18 cellular contexts compared by ENCODE assay signal in the genomic region with DNA sequence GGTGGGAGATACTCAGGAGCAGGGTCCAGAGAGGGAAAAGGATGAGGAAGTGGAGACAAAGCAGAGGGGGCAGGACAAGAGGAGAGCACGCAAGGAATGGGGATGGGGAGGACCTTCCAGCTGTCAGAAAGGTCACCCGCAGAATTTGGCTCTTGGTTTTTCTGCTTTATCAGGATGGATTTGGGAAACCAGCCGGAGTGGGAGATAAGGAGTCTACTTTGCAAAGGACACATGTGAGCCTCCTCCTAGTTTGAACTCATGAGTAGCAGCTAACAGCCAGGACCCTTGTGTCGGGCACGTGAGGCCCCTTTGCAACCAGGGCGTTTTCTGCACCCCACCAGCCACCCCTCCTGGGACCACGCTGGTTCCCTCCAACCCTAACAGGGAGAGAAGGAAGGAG. TPM values are rescaled to one million over a fixed set of nuclear protein-coding genes. Genes with fewer than 3 reads are reported as not detected.
DNase-seq lines count a peak whose midpoint lies in the region; ATAC-seq, FAIRE-seq and TF ChIP-seq lines count a peak whose summit lies in the region.
"Had no signal": no experiment of that assay in that cellular context is flagged by ENCODE, and none has a peak within 500 bp of the region (broad histone marks: within the 10 kb centered on the region; RNA-seq: fewer than 3 reads in every experiment).

No MANE protein-coding gene starts in this region.

- CTCF ChIA-PET in activated CD8-positive, alpha-beta T cell treated with anti-CD3 and anti-CD28 coated beads for 36 hours (lab: Charles Lee) = interaction anchor here (5.4 kb wide), 1 partner anchor 46 kb away, joined by 23 read pairs; no protein-coding TSS in a partner anchor
- CTCF ChIA-PET in activated CD8-positive, alpha-beta T cell treated with anti-CD3 and anti-CD28 coated beads, Interleukin-2, amount 10 ng/mL, durations not matched to agents 7 days and 5 days (lab: Charles Lee) = interaction anchor here (0.7 to 1.4 kb wide), 2 partner anchors 31 to 49 kb away, joined by 3 read pairs; no protein-coding TSS in a partner anchor

- no peaks in the 10 kb centered on the region for H3K36me3 Mint-ChIP-seq in activated CD8-positive, alpha-beta T cell treated with anti-CD3 and anti-CD28 coated beads for 36 hours (ENCODE audit: low read depth)
- no peaks in the 10 kb centered on the region for H3K36me3 Mint-ChIP-seq in activated CD8-positive, alpha-beta T cell treated with anti-CD3 and anti-CD28 coated beads, Interleukin-2, amount 10 ng/mL, durations not matched to agents 7 days and 5 days (ENCODE audit: low read depth)
- H3K36me3 Mint-ChIP-seq in astrocyte (ENCODE audit: low read depth, unreplicated experiment) = no peaks in the 10 kb centered on the region

- H3K4me1 ChIP-seq in astrocyte (ENCODE audit: insufficient read depth, low read length) = no peaks in the 10 kb centered on the region

- no peak overlapping the region for H3K4me3 Mint-ChIP-seq in activated CD8-positive, alpha-beta T cell treated with anti-CD3 and anti-CD28 coated beads for 36 hours
- H3K4me3 Mint-ChIP-seq in activated CD8-positive, alpha-beta T cell treated with anti-CD3 and anti-CD28 coated beads, Interleukin-2, amount 10 ng/mL, durations not matched to agents 7 days and 5 days = no peak overlapping the region
- peak overlapping the region; percentile 40 for H3K4me3 Mint-ChIP-seq in astrocyte (ENCODE audit: unreplicated experiment)
- H3K4me3 Mint-ChIP-seq: B cell; CD4-positive, alpha-beta T cell; H9 had no signal

- H3K27me3 Mint-ChIP-seq in activated CD8-positive, alpha-beta T cell treated with anti-CD3 and anti-CD28 coated beads for 36 hours = no peaks in the 10 kb centered on the region
- H3K27me3 Mint-ChIP-seq in activated CD8-positive, alpha-beta T cell treated with anti-CD3 and anti-CD28 coated beads, Interleukin-2, amount 10 ng/mL, durations not matched to agents 7 days and 5 days (ENCODE audit: low read depth) = no peaks in the 10 kb centered on the region
- no peaks in the 10 kb centered on the region for H3K27me3 Mint-ChIP-seq in astrocyte (ENCODE audit: low read depth, unreplicated experiment)
- H3K27me3 Mint-ChIP-seq: B cell; CD4-positive, alpha-beta T cell had no signal

- no peak overlapping the region for H3K4me2 ChIP-seq in astrocyte (ENCODE audit: low read length)

- no peak for DNase-seq in activated CD8-positive, alpha-beta T cell treated with anti-CD3 and anti-CD28 coated beads for 36 hours
- DNase-seq in activated CD8-positive, alpha-beta T cell treated with anti-CD3 and anti-CD28 coated beads, Interleukin-2, amount 10 ng/mL, durations not matched to agents 7 days and 5 days = no peak
- DNase-seq in astrocyte (ENCODE audit: low read depth) (no peak), fibroblast of villous mesenchyme (ENCODE audit: low read depth) (no peak), sciatic nerve (ENCODE audit: low spot score) (peak; percentile 27), pons (ENCODE audit: low spot score) (no peak), DMS153 treated with DMSO at 0.1 percent for 48 hours (lab: John Stamatoyannopoulos, UW; ENCODE audit: unreplicated experiment) (no peak), cortex of kidney (lab: John Stamatoyannopoulos, UW) (no peak)
- DNase-seq: C1 segment of cervical spinal cord; Calu3; CD4-positive, alpha-beta T cell; DMS 273 treated with DMSO at 0.1 percent for 48 hours; DMS79 treated with DMSO at 0.1 percent for 48 hours; GOT3; H9 had no signal

- TF ChIP-seq CTCF in activated CD8-positive, alpha-beta T cell treated with anti-CD3 and anti-CD28 coated beads for 36 hours (IDR thresholded peaks at IDR 0.05) = no peak
- TF ChIP-seq CTCF in astrocyte (IDR thresholded peaks at IDR 0.05; ENCODE audit: insufficient read depth, low read depth, low read length) (no peak), fibroblast of villous mesenchyme (IDR thresholded peaks at IDR 0.05; ENCODE audit: insufficient read depth, low read depth, low read length) (no peak)

- H3K27me3 ChIP-seq in astrocyte (ENCODE audit: insufficient read depth, low read length) = no peaks in the 10 kb centered on the region

- peaks cover 17% of the 10 kb centered on the region for H3K4me1 Mint-ChIP-seq in activated CD8-positive, alpha-beta T cell treated with anti-CD3 and anti-CD28 coated beads for 36 hours (ENCODE audit: low read depth)
- peaks cover 13% of the 10 kb centered on the region for H3K4me1 Mint-ChIP-seq in activated CD8-positive, alpha-beta T cell treated with anti-CD3 and anti-CD28 coated beads, Interleukin-2, amount 10 ng/mL, durations not matched to agents 7 days and 5 days (ENCODE audit: low read depth)
- peaks cover 8% of the 10 kb centered on the region for H3K4me1 Mint-ChIP-seq in astrocyte (ENCODE audit: low read depth, unreplicated experiment)

- intact Hi-C loops in activated CD8-positive, alpha-beta T cell treated with anti-CD3 and anti-CD28 coated beads for 36 hours (cut with micrococcal nuclease) = no loop called here
- intact Hi-C loops in sciatic nerve (cut with DNase I) = loop anchor here (5.0 kb wide), 1 partner anchor 46 kb away; no protein-coding TSS in a partner anchor

- peak overlapping the region; percentile 30 for H3K27ac Mint-ChIP-seq in activated CD8-positive, alpha-beta T cell treated with anti-CD3 and anti-CD28 coated beads for 36 hours
- H3K27ac Mint-ChIP-seq in activated CD8-positive, alpha-beta T cell treated with anti-CD3 and anti-CD28 coated beads, Interleukin-2, amount 10 ng/mL, durations not matched to agents 7 days and 5 days = no peak overlapping the region
- no peak overlapping the region for H3K27ac Mint-ChIP-seq in astrocyte (ENCODE audit: unreplicated experiment)
- H3K27ac Mint-ChIP-seq: B cell; CD4-positive, alpha-beta T cell; H9 had no signal

- H3K79me2 ChIP-seq in astrocyte (ENCODE audit: insufficient read depth, low read length) = peaks cover 9% of the 10 kb centered on the region

- ATAC-seq in activated CD8-positive, alpha-beta T cell treated with anti-CD3 and anti-CD28 coated beads for 36 hours = no peak
- ATAC-seq in activated CD8-positive, alpha-beta T cell treated with anti-CD3 and anti-CD28 coated beads, Interleukin-2, amount 10 ng/mL, durations not matched to agents 7 days and 5 days = no peak
- ATAC-seq in sciatic nerve = no peak

- no peak for FAIRE-seq in astrocyte (lab: Jason Lieb, UNC)
- FAIRE-seq: G401.6, GM12891 had no signal

- no peak overlapping the region for H3K27ac ChIP-seq in astrocyte (ENCODE audit: low read depth, low read length)

- POLR2A ChIA-PET in activated CD8-positive, alpha-beta T cell treated with anti-CD3 and anti-CD28 coated beads for 36 hours (lab: Charles Lee) = no interaction called here
- POLR2A ChIA-PET in activated CD8-positive, alpha-beta T cell treated with anti-CD3 and anti-CD28 coated beads, Interleukin-2, amount 10 ng/mL, durations not matched to agents 7 days and 5 days (lab: Charles Lee) = no interaction called here

- no peak overlapping the region for H3K4me3 ChIP-seq in astrocyte (ENCODE audit: insufficient read depth, low read depth, low read length)
- peak overlapping the region; percentile 9 for H3K4me3 ChIP-seq in fibroblast of villous mesenchyme (ENCODE audit: low read depth, low read length)

- no peaks in the 10 kb centered on the region for H3K9me3 Mint-ChIP-seq in activated CD8-positive, alpha-beta T cell treated with anti-CD3 and anti-CD28 coated beads for 36 hours
- no peaks in the 10 kb centered on the region for H3K9me3 Mint-ChIP-seq in activated CD8-positive, alpha-beta T cell treated with anti-CD3 and anti-CD28 coated beads, Interleukin-2, amount 10 ng/mL, durations not matched to agents 7 days and 5 days (ENCODE audit: insufficient read depth)
- H3K9me3 Mint-ChIP-seq in astrocyte (ENCODE audit: unreplicated experiment) = no peaks in the 10 kb centered on the region
- H3K9me3 Mint-ChIP-seq: CD4-positive, alpha-beta T cell had no signal

- no peak overlapping the region for H3K9ac ChIP-seq in astrocyte (ENCODE audit: low read length)

- H3K9me3 ChIP-seq in astrocyte (ENCODE audit: insufficient read depth, low read depth, low read length) = no peaks in the 10 kb centered on the region

- no peak overlapping the region for H2AFZ ChIP-seq in astrocyte (ENCODE audit: low read depth, low read length)

- H3K36me3 ChIP-seq in astrocyte (ENCODE audit: insufficient read depth, low read length) = no peaks in the 10 kb centered on the region

- H4K20me1 ChIP-seq in astrocyte (ENCODE audit: insufficient read depth, low read length) = peaks cover 4% of the 10 kb centered on the region

RNA-seq across cellular contexts. Expression of gene MICA, which starts 7.6 kb away (rescaled TPM):
- total RNA-seq in activated CD8-positive, alpha-beta T cell treated with anti-CD3 and anti-CD28 coated beads for 36 hours = 1 to 10 TPM; 5.6 to 6.0 TPM
- total RNA-seq in activated CD8-positive, alpha-beta T cell treated with anti-CD3 and anti-CD28 coated beads, Interleukin-2, amount 10 ng/mL, durations not matched to agents 7 days and 5 days = 1 to 10 TPM; 8.7 to 9.0 TPM
- total RNA-seq in astrocyte (70.0 and 70.6 TPM in 2 replicates), fibroblast of villous mesenchyme (45.3 and 54.8 TPM in 2 replicates), sciatic nerve (26.5 TPM)

RNA-seq across cellular contexts. Expression of gene HLA-B, which starts 38.9 kb away (rescaled TPM):
- total RNA-seq in activated CD8-positive, alpha-beta T cell treated with anti-CD3 and anti-CD28 coated beads for 36 hours = 1,000 to 10,000 TPM; 2,892 to 2,968 TPM
- 1,000 to 10,000 TPM; 3,406 to 3,473 TPM for total RNA-seq in activated CD8-positive, alpha-beta T cell treated with anti-CD3 and anti-CD28 coated beads, Interleukin-2, amount 10 ng/mL, durations not matched to agents 7 days and 5 days
- total RNA-seq in astrocyte = 1,493 and 2,082 TPM in 2 replicates
- total RNA-seq in fibroblast of villous mesenchyme = 475 and 661 TPM in 2 replicates
- 990 TPM for total RNA-seq in sciatic nerve
